ENCODE assay signal across 8 cellular contexts in the genomic region with DNA sequence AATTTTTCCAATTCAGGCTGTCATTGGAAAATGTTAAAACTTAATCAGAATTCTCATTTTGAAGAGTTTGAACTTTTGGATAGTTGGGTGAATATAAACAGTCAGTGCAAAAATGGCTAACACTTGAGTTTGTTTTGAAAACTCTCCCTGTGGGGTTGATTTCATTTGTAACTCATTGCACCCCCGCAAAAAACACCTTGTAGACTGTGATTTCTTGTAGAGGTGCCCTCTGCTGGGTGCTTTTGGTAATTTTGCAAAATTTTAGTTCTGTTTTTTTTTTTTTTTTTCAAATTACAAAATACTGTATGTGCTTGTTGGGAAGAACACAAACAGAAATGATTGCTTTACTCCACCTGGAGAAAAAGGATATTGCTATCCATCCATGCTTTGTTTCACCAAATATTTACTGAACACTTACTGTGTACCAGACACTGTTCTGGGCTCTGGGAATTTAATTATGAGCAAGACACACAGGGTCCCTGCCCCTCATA. TPM values are rescaled to one million over a fixed set of nuclear protein-coding genes. Genes with fewer than 3 reads are reported as not detected.
A peak's percentile ranks its signal among the peaks of the same experiment; 100 is the strongest.
DNase-seq lines count a peak whose midpoint lies in the region; ATAC-seq and TF ChIP-seq lines count a peak whose summit lies in the region.

No MANE protein-coding gene starts in this region.

- intact Hi-C loops in thyroid gland (cut with DNase I) = loop anchor here (10.0 kb wide), 1 partner anchor 82 kb away; a partner anchor contains a TSS

- ATAC-seq in GM19351 (IDR thresholded peaks at IDR 0.05; ENCODE audit: unreplicated experiment) = no peak

- H3K9ac ChIP-seq in adipocyte (ENCODE audit: low read length) = no peak overlapping the region

- TF ChIP-seq POLR2A in thyroid gland (IDR thresholded peaks at IDR 0.05) = no peak

- no peaks in the 10 kb centered on the region for H3K4me1 ChIP-seq in adipocyte (ENCODE audit: control insufficient read depth, insufficient read depth, low read length)
- H3K4me1 ChIP-seq in thyroid gland = peaks cover 0 to 25% of the 10 kb centered on the region in 2 donors

- DNase-seq in stimulated activated CD4-positive, alpha-beta T cell treated with anti-CD3 and anti-CD28 coated beads, Interleukin-12 subunit alpha, Interleukin-12 subunit beta, amount 100 ng/mL, for 48 hours (ENCODE audit: low read depth in 2 of 3, low spot score in 1 of 3) = peak in 2 of 3 donors; percentile 16 to 62
- DNase-seq in stimulated activated CD4-positive, alpha-beta T cell treated with anti-CD3 and anti-CD28 coated beads, Interleukin-12 subunit alpha, Interleukin-12 subunit beta, amount 100 ng/mL, for 4 hours = no peak
- DNase-seq in NCI-H2227 (lab: John Stamatoyannopoulos, UW; ENCODE audit: unreplicated experiment) = peak; percentile 86
- peak; percentile 79 for DNase-seq in adipocyte (ENCODE audit: low read depth)
- DNase-seq in kidney epithelial cell (ENCODE audit: low read depth) = no peak
- peak in 1 of 2 donors; percentile 38 for DNase-seq in thyroid gland
- DNase-seq in HuH-7.5 (ENCODE audit: low spot score) = no peak

- TF ChIP-seq CTCF in kidney epithelial cell (IDR thresholded peaks at IDR 0.05; ENCODE audit: insufficient read depth, low read length, poor library complexity, severe bottlenecking) (peak; percentile 53), thyroid gland (IDR thresholded peaks at IDR 0.05) (peak; percentile 41 to 76 (median 50))

- H3K36me3 ChIP-seq in adipocyte (ENCODE audit: control insufficient read depth, insufficient read depth, low read length, severe bottlenecking) (peaks cover 70% of the 10 kb centered on the region), kidney epithelial cell (ENCODE audit: control insufficient read depth, insufficient read depth, low read length) (no peaks in the 10 kb centered on the region), thyroid gland (peaks cover 22 to 34% of the 10 kb centered on the region in 2 donors)

- peak overlapping the region; percentile 43 to 66 (median 54) for H3K27ac ChIP-seq in thyroid gland

- H3K4me3 ChIP-seq in adipocyte (ENCODE audit: low read length) (no peak overlapping the region), kidney epithelial cell (ENCODE audit: low read depth, low read length) (no peak overlapping the region), thyroid gland (replicated peaks in 1 of 3) (no peak overlapping the region)

- H3K27me3 ChIP-seq in adipocyte (replicated peaks; ENCODE audit: control insufficient read depth, insufficient read depth, low read length) = no peaks in the 10 kb centered on the region
- H3K27me3 ChIP-seq in kidney epithelial cell (ENCODE audit: control insufficient read depth, insufficient read depth, low read length) = no peaks in the 10 kb centered on the region
- no peaks in the 10 kb centered on the region for H3K27me3 ChIP-seq in thyroid gland

- H3K9me3 ChIP-seq in adipocyte (ENCODE audit: control insufficient read depth, low read length) = no peaks in the 10 kb centered on the region
- no peaks in the 10 kb centered on the region for H3K9me3 ChIP-seq in thyroid gland

- WGBS in thyroid gland, 2 donors = 0 to 3% methylated on average over 1 of the region's 1 CpG

RNA-seq across cellular contexts. Expression of a gene that starts 28.2 kb away (rescaled TPM):
- 222 and 223 TPM in 2 replicates for total RNA-seq in kidney epithelial cell
- 100 to 1,000 TPM; 118 to 446 (median 224) TPM for total RNA-seq in thyroid gland

Comparison
In these comparisons a context has a peak if more than half of its experiments do, and no peak if none do; other contexts are left out.
1. DNase-seq: peak in stimulated activated CD4-positive, alpha-beta T cell treated with anti-CD3 and anti-CD28 coated beads, Interleukin-12 subunit alpha, Interleukin-12 subunit beta, amount 100 ng/mL, for 48 hours (2 of 3), NCI-H2227 (single experiment) and adipocyte (single experiment); none in stimulated activated CD4-positive, alpha-beta T cell treated with anti-CD3 and anti-CD28 coated beads, Interleukin-12 subunit alpha, Interleukin-12 subunit beta, amount 100 ng/mL, for 4 hours (single experiment), kidney epithelial cell (single experiment) and HuH-7.5 (single experiment).